ENCODE assay signal across 1 cellular context in the genomic region with DNA sequence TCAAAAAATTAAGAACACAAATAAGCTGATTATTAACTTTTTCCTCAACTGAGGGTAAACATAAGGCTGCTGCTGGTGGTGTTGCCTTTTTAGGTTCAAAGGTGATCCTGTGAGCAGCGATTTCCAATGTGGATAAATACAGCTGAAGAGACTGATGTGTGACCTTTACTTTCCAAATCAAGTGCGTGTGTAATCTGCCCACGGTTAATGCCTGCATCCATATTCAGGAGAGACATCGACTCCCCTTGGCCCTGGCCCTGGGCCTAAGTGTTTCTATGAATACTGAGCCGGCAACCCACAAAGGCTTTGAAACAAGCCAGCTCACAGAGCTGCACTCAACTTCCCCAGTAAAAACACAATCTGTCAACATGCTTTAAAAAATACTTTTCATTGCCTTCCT.
A peak's percentile ranks its signal among the peaks of the same experiment; 100 is the strongest.
TF ChIP-seq lines count a peak whose summit lies in the region.

No MANE protein-coding gene starts in this region.

TF ChIP-seq in liver, 16 proteins besides CTCF, POLR2A, EP300 and RAD21 (continued from another document):
- TF ChIP-seq, protein P1, sequence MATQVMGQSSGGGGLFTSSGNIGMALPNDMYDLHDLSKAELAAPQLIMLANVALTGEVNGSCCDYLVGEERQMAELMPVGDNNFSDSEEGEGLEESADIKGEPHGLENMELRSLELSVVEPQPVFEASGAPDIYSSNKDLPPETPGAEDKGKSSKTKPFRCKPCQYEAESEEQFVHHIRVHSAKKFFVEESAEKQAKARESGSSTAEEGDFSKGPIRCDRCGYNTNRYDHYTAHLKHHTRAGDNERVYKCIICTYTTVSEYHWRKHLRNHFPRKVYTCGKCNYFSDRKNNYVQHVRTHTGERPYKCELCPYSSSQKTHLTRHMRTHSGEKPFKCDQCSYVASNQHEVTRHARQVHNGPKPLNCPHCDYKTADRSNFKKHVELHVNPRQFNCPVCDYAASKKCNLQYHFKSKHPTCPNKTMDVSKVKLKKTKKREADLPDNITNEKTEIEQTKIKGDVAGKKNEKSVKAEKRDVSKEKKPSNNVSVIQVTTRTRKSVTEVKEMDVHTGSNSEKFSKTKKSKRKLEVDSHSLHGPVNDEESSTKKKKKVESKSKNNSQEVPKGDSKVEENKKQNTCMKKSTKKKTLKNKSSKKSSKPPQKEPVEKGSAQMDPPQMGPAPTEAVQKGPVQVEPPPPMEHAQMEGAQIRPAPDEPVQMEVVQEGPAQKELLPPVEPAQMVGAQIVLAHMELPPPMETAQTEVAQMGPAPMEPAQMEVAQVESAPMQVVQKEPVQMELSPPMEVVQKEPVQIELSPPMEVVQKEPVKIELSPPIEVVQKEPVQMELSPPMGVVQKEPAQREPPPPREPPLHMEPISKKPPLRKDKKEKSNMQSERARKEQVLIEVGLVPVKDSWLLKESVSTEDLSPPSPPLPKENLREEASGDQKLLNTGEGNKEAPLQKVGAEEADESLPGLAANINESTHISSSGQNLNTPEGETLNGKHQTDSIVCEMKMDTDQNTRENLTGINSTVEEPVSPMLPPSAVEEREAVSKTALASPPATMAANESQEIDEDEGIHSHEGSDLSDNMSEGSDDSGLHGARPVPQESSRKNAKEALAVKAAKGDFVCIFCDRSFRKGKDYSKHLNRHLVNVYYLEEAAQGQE (IDR thresholded peaks at IDR 0.05), result peak; percentile 53
- TF ChIP-seq NR2F2 (IDR thresholded peaks at IDR 0.05) (peak; percentile 62), EGR1 (IDR thresholded peaks at IDR 0.05; ENCODE audit: low read depth in 2 of 2) (peak in 1 of 2 donors; percentile 73), YY1 (IDR thresholded peaks at IDR 0.05) (peak; percentile 59), SP1 (IDR thresholded peaks at IDR 0.05) (peak; percentile 81), TAF1 (conservative IDR thresholded peaks at IDR 0.05) (no peak), HNF4G (IDR thresholded peaks at IDR 0.05) (peak; percentile 26), RXRA (IDR thresholded peaks at IDR 0.05) (peak; percentile 70 to 86), FOXA1 (IDR thresholded peaks at IDR 0.05) (peak; percentile 52), GABPA (IDR thresholded peaks at IDR 0.05 in 1 of 2, conservative IDR thresholded peaks at IDR 0.05 in 1 of 2) (peak in 1 of 2 donors; percentile 11), JUND (IDR thresholded peaks at IDR 0.05) (peak; percentile 83 to 96)
- TF ChIP-seq, protein P2, sequence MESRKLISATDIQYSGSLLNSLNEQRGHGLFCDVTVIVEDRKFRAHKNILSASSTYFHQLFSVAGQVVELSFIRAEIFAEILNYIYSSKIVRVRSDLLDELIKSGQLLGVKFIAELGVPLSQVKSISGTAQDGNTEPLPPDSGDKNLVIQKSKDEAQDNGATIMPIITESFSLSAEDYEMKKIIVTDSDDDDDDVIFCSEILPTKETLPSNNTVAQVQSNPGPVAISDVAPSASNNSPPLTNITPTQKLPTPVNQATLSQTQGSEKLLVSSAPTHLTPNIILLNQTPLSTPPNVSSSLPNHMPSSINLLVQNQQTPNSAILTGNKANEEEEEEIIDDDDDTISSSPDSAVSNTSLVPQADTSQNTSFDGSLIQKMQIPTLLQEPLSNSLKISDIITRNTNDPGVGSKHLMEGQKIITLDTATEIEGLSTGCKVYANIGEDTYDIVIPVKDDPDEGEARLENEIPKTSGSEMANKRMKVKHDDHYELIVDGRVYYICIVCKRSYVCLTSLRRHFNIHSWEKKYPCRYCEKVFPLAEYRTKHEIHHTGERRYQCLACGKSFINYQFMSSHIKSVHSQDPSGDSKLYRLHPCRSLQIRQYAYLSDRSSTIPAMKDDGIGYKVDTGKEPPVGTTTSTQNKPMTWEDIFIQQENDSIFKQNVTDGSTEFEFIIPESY (IDR thresholded peaks at IDR 0.05), result peak; percentile 76
- TF ChIP-seq, protein P3, sequence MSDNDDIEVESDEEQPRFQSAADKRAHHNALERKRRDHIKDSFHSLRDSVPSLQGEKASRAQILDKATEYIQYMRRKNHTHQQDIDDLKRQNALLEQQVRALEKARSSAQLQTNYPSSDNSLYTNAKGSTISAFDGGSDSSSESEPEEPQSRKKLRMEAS (IDR thresholded peaks at IDR 0.05), result peak; percentile 42
